ENCODE assay signal across 1 cellular context in the genomic region with DNA sequence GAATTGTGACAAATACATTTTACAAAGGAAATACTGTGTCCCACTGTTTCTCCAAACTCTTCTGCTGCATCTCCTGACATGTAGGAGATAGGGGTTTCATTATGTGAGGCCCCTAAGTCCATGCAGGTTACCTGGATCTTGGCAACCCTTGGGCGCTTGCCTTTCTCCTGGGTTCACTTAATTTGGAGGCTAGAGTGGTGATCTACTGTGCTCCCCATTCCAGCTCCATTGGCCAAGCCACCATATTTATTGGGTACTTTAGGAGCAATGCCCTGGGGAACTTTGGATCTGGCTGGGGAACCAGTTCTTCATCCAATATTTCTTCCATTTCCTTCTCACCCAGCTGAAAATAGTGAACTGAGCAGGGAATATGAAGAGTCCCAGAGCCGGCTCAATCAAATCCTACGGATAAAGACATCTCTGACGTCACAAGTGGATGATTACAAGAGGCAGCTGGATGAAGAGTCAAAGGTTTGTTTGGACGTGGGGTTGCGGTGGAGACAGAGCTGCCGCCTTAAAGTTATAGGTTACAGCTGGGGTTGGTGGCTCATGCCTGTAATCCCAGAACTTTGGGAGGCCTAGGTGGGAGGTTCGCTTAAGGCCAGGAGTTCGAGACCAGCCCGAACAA.
TF ChIP-seq lines count a peak whose summit lies in the region.

No MANE protein-coding gene starts in this region.

TF ChIP-seq in K562, 482 proteins besides CTCF, POLR2A, EP300 and RAD21:
- TF ChIP-seq CREM (IDR thresholded peaks at IDR 0.05; ENCODE audit: low read depth) (0 out of 2 replicates have a peak, but pooled peaks have one; percentile 8), ZNF263 (CRISPR knock-in tag; IDR thresholded peaks at IDR 0.05; ENCODE audit: borderline replicate concordance) (peak; percentile 71), ATF1 (CRISPR knock-in tag; IDR thresholded peaks at IDR 0.05) (no peak), ATF1 (tag; IDR thresholded peaks at IDR 0.05) (peak; percentile 56), CREB1 (IDR thresholded peaks at IDR 0.05) (no peak), CREB1 (CRISPR knock-in tag; IDR thresholded peaks at IDR 0.05) (0 out of 2 replicates have a peak, but pooled peaks have one; percentile 19), MYBL2 (IDR thresholded peaks at IDR 0.05; ENCODE audit: low read depth) (no peak), MYBL2 (CRISPR knock-in tag; IDR thresholded peaks at IDR 0.05; ENCODE audit: borderline replicate concordance) (no peak), GABPB1 (CRISPR knock-in tag; IDR thresholded peaks at IDR 0.05) (no peak), KAT2B (IDR thresholded peaks at IDR 0.05; ENCODE audit: low read depth, low read length) (no peak), ZNF75A (CRISPR knock-in tag; IDR thresholded peaks at IDR 0.05) (no peak)
- TF ChIP-seq, protein P1, sequence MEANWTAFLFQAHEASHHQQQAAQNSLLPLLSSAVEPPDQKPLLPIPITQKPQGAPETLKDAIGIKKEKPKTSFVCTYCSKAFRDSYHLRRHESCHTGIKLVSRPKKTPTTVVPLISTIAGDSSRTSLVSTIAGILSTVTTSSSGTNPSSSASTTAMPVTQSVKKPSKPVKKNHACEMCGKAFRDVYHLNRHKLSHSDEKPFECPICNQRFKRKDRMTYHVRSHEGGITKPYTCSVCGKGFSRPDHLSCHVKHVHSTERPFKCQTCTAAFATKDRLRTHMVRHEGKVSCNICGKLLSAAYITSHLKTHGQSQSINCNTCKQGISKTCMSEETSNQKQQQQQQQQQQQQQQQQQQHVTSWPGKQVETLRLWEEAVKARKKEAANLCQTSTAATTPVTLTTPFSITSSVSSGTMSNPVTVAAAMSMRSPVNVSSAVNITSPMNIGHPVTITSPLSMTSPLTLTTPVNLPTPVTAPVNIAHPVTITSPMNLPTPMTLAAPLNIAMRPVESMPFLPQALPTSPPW (CRISPR knock-in tag; IDR thresholded peaks at IDR 0.05) = no peak
